ENCODE assay signal across 1 cellular context in the genomic region with DNA sequence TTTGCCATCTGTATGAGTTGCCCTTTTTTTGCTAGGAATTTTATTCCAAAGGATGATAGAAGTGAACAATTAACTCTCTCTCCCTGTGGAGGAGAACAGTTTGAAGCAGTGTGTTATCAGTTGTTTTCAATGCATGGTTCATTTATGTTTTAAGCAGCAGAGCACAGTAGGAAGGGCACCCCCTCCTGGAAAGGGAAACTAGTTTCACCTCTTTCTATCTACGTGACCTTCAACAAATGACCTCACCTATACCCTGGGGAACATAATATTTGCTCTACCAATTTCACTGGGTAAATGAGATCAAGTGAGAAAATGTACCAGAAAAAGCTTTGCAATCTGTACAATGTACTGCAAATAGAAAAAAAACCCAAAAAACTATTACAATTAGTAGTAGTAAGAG.
TF ChIP-seq lines count a peak whose summit lies in the region.

No MANE protein-coding gene starts in this region.

TF ChIP-seq in SK-N-SH, 30 proteins besides CTCF, POLR2A, EP300 and RAD21 (continued from another document):
- TF ChIP-seq USF2 (IDR thresholded peaks at IDR 0.05; ENCODE audit: borderline replicate concordance, low read depth, low read length) = no peak
- TF ChIP-seq REST (IDR thresholded peaks at IDR 0.05; ENCODE audit: low read depth, low read length) = no peak
- no peak for TF ChIP-seq FOSL2 (IDR thresholded peaks at IDR 0.05; ENCODE audit: borderline replicate concordance, low read depth)
- TF ChIP-seq ZBTB33 (IDR thresholded peaks at IDR 0.05; ENCODE audit: borderline replicate concordance, low read depth) = no peak
- no peak for TF ChIP-seq MEF2A (IDR thresholded peaks at IDR 0.05; ENCODE audit: borderline replicate concordance, low read depth)
- no peak for TF ChIP-seq RCOR1 (IDR thresholded peaks at IDR 0.05; ENCODE audit: low read length)
- TF ChIP-seq YY1 (IDR thresholded peaks at IDR 0.05; ENCODE audit: low read depth) = no peak
- no peak for TF ChIP-seq EZH2phosphoT487 (IDR thresholded peaks at IDR 0.05; ENCODE audit: borderline replicate concordance, low read depth)
TF ChIP-seq in SK-N-SH: peak in this region for 0.
